In genomic region chr1:26541431-26541815, GRCh38 we compare ENCODE assay signal across 9 cellular contexts. TPM values are rescaled to one million over a fixed set of nuclear protein-coding genes. Genes with fewer than 3 reads are reported as not detected.
DNase-seq lines count a peak whose midpoint lies in the region; ATAC-seq and TF ChIP-seq lines count a peak whose summit lies in the region.
"Had no signal": no experiment of that assay in that cellular context is flagged by ENCODE, and none has a peak within 500 bp of the region (broad histone marks: within the 10 kb centered on the region; RNA-seq: fewer than 3 reads in every experiment).

No MANE protein-coding gene starts in this region.

- intact Hi-C loops in stomach (cut with DNase I; ENCODE audit: low total_unique reads) = no loop called here

- H3K27me3 ChIP-seq in gastroesophageal sphincter (peaks cover 5% of the 10 kb centered on the region), stomach (no peaks in the 10 kb centered on the region)

- peak overlapping the region; percentile 95 for H3K27ac Mint-ChIP-seq in activated CD4-positive, alpha-beta T cell treated with anti-CD3 and anti-CD28 coated beads, Interleukin-2, amount 10 ng/mL, durations not matched to agents 7 days and 5 days
- H3K27ac Mint-ChIP-seq in T-cell = peak overlapping the region; percentile 97

- H3K9me3 Mint-ChIP-seq in activated CD4-positive, alpha-beta T cell treated with anti-CD3 and anti-CD28 coated beads, Interleukin-2, amount 10 ng/mL, durations not matched to agents 7 days and 5 days = no peaks in the 10 kb centered on the region
- no peaks in the 10 kb centered on the region for H3K9me3 Mint-ChIP-seq in T-cell

- WGBS in gastroesophageal sphincter (ENCODE audit: low coverage in 1 of 2), 2 donors = 73% methylated on average over 4 of the region's 7 CpGs; no CpG with 5 or more reads in 1 of the 2 donors
- 80 to 92% (median 86%) methylated on average over 6 to 7 of the region's 7 CpGs for WGBS in stomach, 5 donors

- POLR2A ChIA-PET in activated CD4-positive, alpha-beta T cell treated with anti-CD3 and anti-CD28 coated beads, Interleukin-2, amount 10 ng/mL, durations not matched to agents 7 days and 5 days (lab: Charles Lee) = interaction anchor here (0.6 to 1.2 kb wide), 4 partner anchors 12 to 276 kb away, joined by 3 to 8 read pairs (median 4); partner anchors contain the start of gene RPS6KA1
- POLR2A ChIA-PET in T-cell (lab: Charles Lee) = no interaction called here

- DNase-seq in activated CD4-positive, alpha-beta T cell treated with anti-CD3 and anti-CD28 coated beads, Interleukin-2, amount 10 ng/mL, durations not matched to agents 7 days and 5 days = no peak
- no peak for DNase-seq in activated CD4-positive, alpha-beta T cell treated with anti-CD3 and anti-CD28 coated beads for 48 hours
- peak in 1 of 34 experiments; percentile 23 for DNase-seq in T-cell
- DNase-seq in stomach = no peak
- no peak for DNase-seq in RKO (ENCODE audit: low spot score)
- DNase-seq in hepatic stellate cell (ENCODE audit: low spot score) = no peak
- DNase-seq in anterior cingulate cortex (lab: John Stamatoyannopoulos, UW) = no peak
- DNase-seq: NCI-H187 had no signal

- ATAC-seq in T-cell (replicated peaks in 1 of 4) (no peak), gastroesophageal sphincter (no peak)

- TF ChIP-seq CTCF in gastroesophageal sphincter (IDR thresholded peaks at IDR 0.05) = no peak
- no peak for TF ChIP-seq CTCF in stomach (IDR thresholded peaks at IDR 0.05)

- TF ChIP-seq POLR2A in gastroesophageal sphincter (IDR thresholded peaks at IDR 0.05) (no peak), stomach (IDR thresholded peaks at IDR 0.05) (no peak)

- H3K9me3 ChIP-seq in gastroesophageal sphincter (no peaks in the 10 kb centered on the region), stomach (no peaks in the 10 kb centered on the region)

- TF ChIP-seq EP300 in gastroesophageal sphincter (IDR thresholded peaks at IDR 0.05) (no peak), stomach (IDR thresholded peaks at IDR 0.05) (no peak)

- peak overlapping the region in 3 of 4 donors; percentile 61 to 69 (median 67) for H3K27ac ChIP-seq in gastroesophageal sphincter
- peak overlapping the region; percentile 27 to 91 (median 79) for H3K27ac ChIP-seq in stomach

- H3K4me1 Mint-ChIP-seq in activated CD4-positive, alpha-beta T cell treated with anti-CD3 and anti-CD28 coated beads, Interleukin-2, amount 10 ng/mL, durations not matched to agents 7 days and 5 days = peaks cover 91% of the 10 kb centered on the region
- peaks cover 80 to 87% (median 81%) of the 10 kb centered on the region in 3 donors for H3K4me1 Mint-ChIP-seq in T-cell

- CTCF ChIA-PET in activated CD4-positive, alpha-beta T cell treated with anti-CD3 and anti-CD28 coated beads, Interleukin-2, amount 10 ng/mL, durations not matched to agents 7 days and 5 days (lab: Charles Lee) = interaction anchor here (0.6 to 5.7 kb wide), 13 partner anchors 8 to 203 kb away, joined by 3 to 121 read pairs (median 5); partner anchors contain the start of gene RPS6KA1
- CTCF ChIA-PET in T-cell (lab: Charles Lee) = interaction anchor here in 1 of 2 donors (0.6 to 2.4 kb wide), 6 partner anchors 16 to 1184 kb away, joined by 3 to 11 read pairs (median 3); partner anchors contain the start of gene FAM76A

- peaks cover 29% of the 10 kb centered on the region for H3K36me3 Mint-ChIP-seq in activated CD4-positive, alpha-beta T cell treated with anti-CD3 and anti-CD28 coated beads, Interleukin-2, amount 10 ng/mL, durations not matched to agents 7 days and 5 days (ENCODE audit: low read depth)
- peaks cover 3% of the 10 kb centered on the region for H3K36me3 Mint-ChIP-seq in T-cell

- H3K4me3 Mint-ChIP-seq in activated CD4-positive, alpha-beta T cell treated with anti-CD3 and anti-CD28 coated beads, Interleukin-2, amount 10 ng/mL, durations not matched to agents 7 days and 5 days = peak overlapping the region; percentile 76
- H3K4me3 Mint-ChIP-seq in T-cell = peak overlapping the region in 2 of 3 donors; percentile 69 to 79

- peaks cover 0 to 23% (median 0%) of the 10 kb centered on the region in 3 donors for H3K4me1 ChIP-seq in gastroesophageal sphincter
- peaks cover 9 to 88% (median 27%) of the 10 kb centered on the region in 4 donors for H3K4me1 ChIP-seq in stomach

- H3K27me3 Mint-ChIP-seq in activated CD4-positive, alpha-beta T cell treated with anti-CD3 and anti-CD28 coated beads, Interleukin-2, amount 10 ng/mL, durations not matched to agents 7 days and 5 days = no peaks in the 10 kb centered on the region
- H3K27me3 Mint-ChIP-seq in T-cell = no peaks in the 10 kb centered on the region

- H3K4me3 ChIP-seq in gastroesophageal sphincter (no peak overlapping the region), stomach (no peak overlapping the region)

- H3K36me3 ChIP-seq in gastroesophageal sphincter (no peaks in the 10 kb centered on the region), stomach (peaks cover 0 to 20% (median 13%) of the 10 kb centered on the region in 4 donors)

RNA-seq across cellular contexts. Expression of gene RPS6KA1, which starts 11.9 kb away (rescaled TPM):
- total RNA-seq in activated CD4-positive, alpha-beta T cell treated with anti-CD3 and anti-CD28 coated beads, Interleukin-2, amount 10 ng/mL, durations not matched to agents 7 days and 5 days = 100 to 1,000 TPM; 192 to 199 TPM
- total RNA-seq in T-cell = 100 to 1,000 TPM in 3 of 5 donors, 10 to 100 TPM in 2; 85.8 to 123 (median 101) TPM
- total RNA-seq in gastroesophageal sphincter = 1 to 10 TPM; 3.5 to 8.5 (median 6.2) TPM
- 100 to 1,000 TPM in 1 of 5 donors, 10 to 100 TPM in 4; 15.2 to 769 (median 46.7) TPM for total RNA-seq in stomach
- 10 to 100 TPM; 21.4 to 37.9 (median 25.5) TPM for polyA plus RNA-seq in stomach
